1 cellular context compared by ENCODE assay signal in genomic region chr9:136587944-136588662, GRCh38.
TF ChIP-seq lines count a peak whose summit lies in the region.

No MANE protein-coding gene starts in this region.

TF ChIP-seq in K562, 482 proteins besides CTCF, POLR2A, EP300 and RAD21 (continued from another document and continues in another):
- TF ChIP-seq CHAMP1 (IDR thresholded peaks at IDR 0.05) (no peak), MCM7 (IDR thresholded peaks at IDR 0.05) (no peak), ZNF395 (CRISPR knock-in tag; IDR thresholded peaks at IDR 0.05) (peak; percentile 69; the same call in 1 of the 2 replicates), HDGF (IDR thresholded peaks at IDR 0.05) (no peak), SMARCA4 (IDR thresholded peaks at IDR 0.05) (0 out of 2 replicates have a peak, but pooled peaks have one; percentile 16), EGR1 (conservative IDR thresholded peaks at IDR 0.05) (peak; percentile 60), STAT6 (CRISPR knock-in tag; IDR thresholded peaks at IDR 0.05) (no peak), THAP7 (CRISPR knock-in tag; IDR thresholded peaks at IDR 0.05) (no peak), CBX5 (IDR thresholded peaks at IDR 0.05; ENCODE audit: borderline replicate concordance, low read depth) (no peak), CHD4 (IDR thresholded peaks at IDR 0.05; ENCODE audit: insufficient read depth, insufficient replicate concordance, low read depth, low read length, poor library complexity, severe bottlenecking) (peak; percentile 63), ELF2 (CRISPR knock-in tag; IDR thresholded peaks at IDR 0.05) (no peak), JUN (IDR thresholded peaks at IDR 0.05; ENCODE audit: borderline replicate concordance, low read depth, low read length) (no peak), JUN (CRISPR knock-in tag; IDR thresholded peaks at IDR 0.05; ENCODE audit: borderline replicate concordance) (no peak), TAF15 (IDR thresholded peaks at IDR 0.05; ENCODE audit: low read depth, low read length) (no peak), ZNF766 (CRISPR knock-in tag; conservative IDR thresholded peaks at IDR 0.05) (0 out of 2 replicates have a peak, but pooled peaks have one; percentile 55), ATF3 (IDR thresholded peaks at IDR 0.05) (peak; percentile 19; the same call in 1 of the 2 replicates), ATF3 (CRISPR knock-in tag; conservative IDR thresholded peaks at IDR 0.05) (no peak), HINFP (tag; conservative IDR thresholded peaks at IDR 0.05; ENCODE audit: low read depth) (no peak), ZKSCAN1 (IDR thresholded peaks at IDR 0.05; ENCODE audit: low read depth, low read length) (no peak), ZNF655 (CRISPR knock-in tag; IDR thresholded peaks at IDR 0.05) (no peak), IRF2 (CRISPR knock-in tag; IDR thresholded peaks at IDR 0.05) (no peak), NFRKB (IDR thresholded peaks at IDR 0.05; ENCODE audit: low read depth) (0 out of 2 replicates have a peak, but pooled peaks have one; percentile 48), ZNF277 (CRISPR knock-in tag; IDR thresholded peaks at IDR 0.05; ENCODE audit: borderline replicate concordance) (no peak), ZBTB7A (IDR thresholded peaks at IDR 0.05; ENCODE audit: borderline replicate concordance, control insufficient read depth, low read depth, low read length) (peak; percentile 82), MAFG (tag; conservative IDR thresholded peaks at IDR 0.05) (no peak), MYBL2 (IDR thresholded peaks at IDR 0.05; ENCODE audit: low read depth) (no peak), MYBL2 (CRISPR knock-in tag; IDR thresholded peaks at IDR 0.05; ENCODE audit: borderline replicate concordance) (no peak), POLR2B (IDR thresholded peaks at IDR 0.05; ENCODE audit: low read depth, partially characterized antibody) (no peak), MAFF (IDR thresholded peaks at IDR 0.05; ENCODE audit: low read length) (no peak), TSHZ1 (CRISPR knock-in tag; IDR thresholded peaks at IDR 0.05) (no peak), SAFB2 (IDR thresholded peaks at IDR 0.05; ENCODE audit: borderline replicate concordance, low read depth, low read length, severe bottlenecking) (no peak), BRF1 (IDR thresholded peaks at IDR 0.05; ENCODE audit: borderline replicate concordance, extremely low read depth, insufficient read length) (no peak), GATAD2A (IDR thresholded peaks at IDR 0.05) (peak; percentile 53), RAD51 (IDR thresholded peaks at IDR 0.05; ENCODE audit: borderline replicate concordance, low read depth) (no peak), CTBP1 (IDR thresholded peaks at IDR 0.05; ENCODE audit: borderline replicate concordance) (no peak), MTF1 (CRISPR knock-in tag; IDR thresholded peaks at IDR 0.05; ENCODE audit: borderline replicate concordance) (no peak), PPARD (CRISPR knock-in tag; IDR thresholded peaks at IDR 0.05) (no peak), ZBTB5 (IDR thresholded peaks at IDR 0.05) (no peak), SFPQ (IDR thresholded peaks at IDR 0.05; ENCODE audit: low read depth, low read length) (no peak), KDM4B (IDR thresholded peaks at IDR 0.05; ENCODE audit: borderline replicate concordance in 2 of 2, low read depth in 1 of 2) (peak in 1 of 2 experiments; percentile 28; a peak in 1 of 4 replicates), CBX3 (IDR thresholded peaks at IDR 0.05; ENCODE audit: borderline replicate concordance in 1 of 2, low read length in 2 of 2) (no peak), HCFC1 (IDR thresholded peaks at IDR 0.05; ENCODE audit: low read depth, low read length) (no peak)
